ENCODE assay signal across 10 cellular contexts in genomic region chr16:11582157-11582814, GRCh38. TPM values are rescaled to one million over a fixed set of nuclear protein-coding genes. Genes with fewer than 3 reads are reported as not detected.
DNase-seq lines count a peak whose midpoint lies in the region; ATAC-seq, FAIRE-seq and TF ChIP-seq lines count a peak whose summit lies in the region.
"Had no signal": no experiment of that assay in that cellular context is flagged by ENCODE, and none has a peak within 500 bp of the region (broad histone marks: within the 10 kb centered on the region; RNA-seq: fewer than 3 reads in every experiment).

No MANE protein-coding gene starts in this region.

- TF ChIP-seq POLR2A in body of pancreas (IDR thresholded peaks at IDR 0.05) (no peak), sigmoid colon (IDR thresholded peaks at IDR 0.05) (no peak), H54 (IDR thresholded peaks at IDR 0.05; ENCODE audit: low read depth, low read length) (no peak)

- peak; percentile 67 for DNase-seq in GM10266 (ENCODE audit: extremely low spot score)
- no peak for DNase-seq in body of pancreas
- DNase-seq in sigmoid colon: no peak
- no peak for DNase-seq in activated CD4-positive, CD25-positive, alpha-beta regulatory T cell treated with anti-CD3 and anti-CD28 coated beads, Interleukin-2, amount 50 U/mL, for 72 hours
- DNase-seq in left lung: no peak
- DNase-seq in H54 (ENCODE audit: insufficient read length, low spot score): no peak
- DNase-seq: NCI-H1105 treated with DMSO at 0.1 percent for 48 hours; stimulated activated CD4-positive, alpha-beta T cell treated with anti-CD3 and anti-CD28 coated beads, Interleukin-4, amount 100 ng/mL, for 1 hour had no signal

- no peaks in the 10 kb centered on the region for H3K9me3 ChIP-seq in body of pancreas
- no peaks in the 10 kb centered on the region for H3K9me3 ChIP-seq in sigmoid colon
- H3K9me3 ChIP-seq in left lung: no peaks in the 10 kb centered on the region

- H3K27ac ChIP-seq in body of pancreas (peak overlapping the region in 3 of 4 donors; percentile 92 to 96 (median 93)), sigmoid colon (peak overlapping the region in 3 of 4 donors; percentile 51 to 89 (median 82)), left lung (peak overlapping the region in 1 of 2 donors; percentile 93)

- H3K36me3 ChIP-seq in body of pancreas (replicated peaks in 1 of 2; ENCODE audit: insufficient read depth in 1 of 2, low read depth in 2 of 2) (no peaks in the 10 kb centered on the region), sigmoid colon (no peaks in the 10 kb centered on the region), left lung (peaks cover 0 to 19% of the 10 kb centered on the region in 2 donors)

- ATAC-seq in HG03378 (IDR thresholded peaks at IDR 0.05; ENCODE audit: unreplicated experiment): peak; percentile 30
- no peak for ATAC-seq in body of pancreas
- ATAC-seq in left lung: no peak

- H3K27me3 ChIP-seq in body of pancreas: no peaks in the 10 kb centered on the region
- no peaks in the 10 kb centered on the region for H3K27me3 ChIP-seq in sigmoid colon
- H3K27me3 ChIP-seq in left lung: peaks cover 0 to 10% of the 10 kb centered on the region in 2 donors

- FAIRE-seq in H54 (lab: Jason Lieb, UNC): no peak
- FAIRE-seq: G401.6 had no signal

- 58 to 60% methylated on average over 7 of the region's 7 CpGs for whole genome bisulfite sequencing in body of pancreas, 2 donors
- 58 to 75% methylated on average over 7 of the region's 7 CpGs for WGBS in sigmoid colon, 2 donors

- no peak for TF ChIP-seq EP300 in sigmoid colon (IDR thresholded peaks at IDR 0.05)

- H3K4me3 ChIP-seq in body of pancreas (no peak overlapping the region), sigmoid colon (no peak overlapping the region), left lung (peak overlapping the region in 1 of 2 donors; percentile 71)

- TF ChIP-seq CTCF in GM10266 (IDR thresholded peaks at IDR 0.05; ENCODE audit: control insufficient read depth, insufficient read depth, low read depth, missing control alignments) (no peak), body of pancreas (IDR thresholded peaks at IDR 0.05) (no peak), sigmoid colon (IDR thresholded peaks at IDR 0.05) (no peak), left lung (IDR thresholded peaks at IDR 0.05) (no peak)

- H3K4me1 ChIP-seq in body of pancreas: peaks cover 34% of the 10 kb centered on the region
- peaks cover 0 to 20% (median 12%) of the 10 kb centered on the region in 4 donors for H3K4me1 ChIP-seq in sigmoid colon
- H3K4me1 ChIP-seq in left lung: peaks cover 7 to 81% of the 10 kb centered on the region in 2 donors

- intact Hi-C loops in body of pancreas (cut with DNase I) (no loop called here), sigmoid colon (cut with DNase I) (no loop called here), left lung (cut with DNase I) (no loop called here)

RNA-seq across cellular contexts. Expression of gene LITAF, which starts 4.4 kb away (rescaled TPM):
- total RNA-seq in body of pancreas (10 to 100 TPM; 24.9 to 25.7 TPM), sigmoid colon (10 to 100 TPM; 20.6 to 55.1 (median 39.9) TPM), left lung (100 to 1,000 TPM; 125 to 277 TPM)
- 100 to 1,000 TPM; 176 to 307 (median 195) TPM for polyA plus RNA-seq in sigmoid colon
